1 cellular context compared by ENCODE assay signal in the genomic region with DNA sequence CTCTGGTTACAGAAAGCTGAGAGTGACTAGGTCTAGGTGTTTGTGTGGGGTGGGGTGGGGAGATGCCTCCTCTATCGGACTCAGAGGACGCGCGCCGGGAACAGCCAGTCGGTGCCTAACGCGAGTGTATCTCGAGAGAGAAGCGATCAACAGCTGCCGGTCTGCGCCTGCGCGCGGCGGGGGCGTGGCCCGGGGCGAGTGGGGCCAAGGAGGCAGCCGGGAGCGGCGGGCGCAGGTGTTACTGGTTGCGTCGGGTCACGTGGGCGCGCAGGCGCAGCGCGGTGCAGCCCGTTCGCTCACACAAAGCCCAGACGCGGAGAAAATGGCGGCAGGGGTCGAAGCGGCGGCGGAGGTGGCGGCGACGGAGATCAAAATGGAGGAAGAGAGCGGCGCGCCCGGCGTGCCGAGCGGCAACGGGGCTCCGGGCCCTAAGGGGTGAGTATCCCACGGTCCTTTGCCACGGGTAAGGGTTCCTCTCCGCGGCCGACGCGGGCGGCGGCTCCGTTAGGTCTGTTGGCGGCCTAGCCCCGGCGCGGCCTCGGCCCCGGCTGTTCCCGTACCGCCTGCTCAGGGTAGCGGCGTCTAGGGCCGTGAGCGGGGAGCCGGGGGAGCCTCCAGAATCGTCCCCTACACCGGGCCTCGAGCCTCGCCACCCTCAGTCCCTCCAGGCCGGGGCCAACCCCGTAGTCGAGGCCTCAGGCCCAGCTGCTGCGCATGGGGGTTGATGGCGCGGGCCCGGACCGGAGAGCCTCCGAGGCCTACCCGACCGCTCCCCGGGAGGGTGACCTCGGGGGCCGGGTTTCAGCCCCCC.
TF ChIP-seq lines count a peak whose summit lies in the region.

A gene with protein sequence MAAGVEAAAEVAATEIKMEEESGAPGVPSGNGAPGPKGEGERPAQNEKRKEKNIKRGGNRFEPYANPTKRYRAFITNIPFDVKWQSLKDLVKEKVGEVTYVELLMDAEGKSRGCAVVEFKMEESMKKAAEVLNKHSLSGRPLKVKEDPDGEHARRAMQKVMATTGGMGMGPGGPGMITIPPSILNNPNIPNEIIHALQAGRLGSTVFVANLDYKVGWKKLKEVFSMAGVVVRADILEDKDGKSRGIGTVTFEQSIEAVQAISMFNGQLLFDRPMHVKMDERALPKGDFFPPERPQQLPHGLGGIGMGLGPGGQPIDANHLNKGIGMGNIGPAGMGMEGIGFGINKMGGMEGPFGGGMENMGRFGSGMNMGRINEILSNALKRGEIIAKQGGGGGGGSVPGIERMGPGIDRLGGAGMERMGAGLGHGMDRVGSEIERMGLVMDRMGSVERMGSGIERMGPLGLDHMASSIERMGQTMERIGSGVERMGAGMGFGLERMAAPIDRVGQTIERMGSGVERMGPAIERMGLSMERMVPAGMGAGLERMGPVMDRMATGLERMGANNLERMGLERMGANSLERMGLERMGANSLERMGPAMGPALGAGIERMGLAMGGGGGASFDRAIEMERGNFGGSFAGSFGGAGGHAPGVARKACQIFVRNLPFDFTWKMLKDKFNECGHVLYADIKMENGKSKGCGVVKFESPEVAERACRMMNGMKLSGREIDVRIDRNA (plus strand): TSS at position 299 of the 811 bp plus-strand sequence. CDS start 24 bp downstream, at position 323.

TF ChIP-seq in K562, 482 proteins besides CTCF, POLR2A, EP300 and RAD21 (continued from another document and continues in another):
- TF ChIP-seq, protein P1, sequence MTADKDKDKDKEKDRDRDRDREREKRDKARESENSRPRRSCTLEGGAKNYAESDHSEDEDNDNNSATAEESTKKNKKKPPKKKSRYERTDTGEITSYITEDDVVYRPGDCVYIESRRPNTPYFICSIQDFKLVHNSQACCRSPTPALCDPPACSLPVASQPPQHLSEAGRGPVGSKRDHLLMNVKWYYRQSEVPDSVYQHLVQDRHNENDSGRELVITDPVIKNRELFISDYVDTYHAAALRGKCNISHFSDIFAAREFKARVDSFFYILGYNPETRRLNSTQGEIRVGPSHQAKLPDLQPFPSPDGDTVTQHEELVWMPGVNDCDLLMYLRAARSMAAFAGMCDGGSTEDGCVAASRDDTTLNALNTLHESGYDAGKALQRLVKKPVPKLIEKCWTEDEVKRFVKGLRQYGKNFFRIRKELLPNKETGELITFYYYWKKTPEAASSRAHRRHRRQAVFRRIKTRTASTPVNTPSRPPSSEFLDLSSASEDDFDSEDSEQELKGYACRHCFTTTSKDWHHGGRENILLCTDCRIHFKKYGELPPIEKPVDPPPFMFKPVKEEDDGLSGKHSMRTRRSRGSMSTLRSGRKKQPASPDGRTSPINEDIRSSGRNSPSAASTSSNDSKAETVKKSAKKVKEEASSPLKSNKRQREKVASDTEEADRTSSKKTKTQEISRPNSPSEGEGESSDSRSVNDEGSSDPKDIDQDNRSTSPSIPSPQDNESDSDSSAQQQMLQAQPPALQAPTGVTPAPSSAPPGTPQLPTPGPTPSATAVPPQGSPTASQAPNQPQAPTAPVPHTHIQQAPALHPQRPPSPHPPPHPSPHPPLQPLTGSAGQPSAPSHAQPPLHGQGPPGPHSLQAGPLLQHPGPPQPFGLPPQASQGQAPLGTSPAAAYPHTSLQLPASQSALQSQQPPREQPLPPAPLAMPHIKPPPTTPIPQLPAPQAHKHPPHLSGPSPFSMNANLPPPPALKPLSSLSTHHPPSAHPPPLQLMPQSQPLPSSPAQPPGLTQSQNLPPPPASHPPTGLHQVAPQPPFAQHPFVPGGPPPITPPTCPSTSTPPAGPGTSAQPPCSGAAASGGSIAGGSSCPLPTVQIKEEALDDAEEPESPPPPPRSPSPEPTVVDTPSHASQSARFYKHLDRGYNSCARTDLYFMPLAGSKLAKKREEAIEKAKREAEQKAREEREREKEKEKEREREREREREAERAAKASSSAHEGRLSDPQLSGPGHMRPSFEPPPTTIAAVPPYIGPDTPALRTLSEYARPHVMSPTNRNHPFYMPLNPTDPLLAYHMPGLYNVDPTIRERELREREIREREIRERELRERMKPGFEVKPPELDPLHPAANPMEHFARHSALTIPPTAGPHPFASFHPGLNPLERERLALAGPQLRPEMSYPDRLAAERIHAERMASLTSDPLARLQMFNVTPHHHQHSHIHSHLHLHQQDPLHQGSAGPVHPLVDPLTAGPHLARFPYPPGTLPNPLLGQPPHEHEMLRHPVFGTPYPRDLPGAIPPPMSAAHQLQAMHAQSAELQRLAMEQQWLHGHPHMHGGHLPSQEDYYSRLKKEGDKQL (CRISPR knock-in tag; IDR thresholded peaks at IDR 0.05; ENCODE audit: borderline replicate concordance), result peak; percentile 94; the same call in 1 of the 2 replicates
- TF ChIP-seq THRAP3 (IDR thresholded peaks at IDR 0.05; ENCODE audit: borderline replicate concordance) (no peak), U2AF1 (optimal IDR thresholded peaks at IDR 0.05; ENCODE audit: low read depth, low read length) (peak; percentile 34), HDAC6 (IDR thresholded peaks at IDR 0.05; ENCODE audit: low read depth, low read length) (no peak), BCL6 (CRISPR knock-in tag; IDR thresholded peaks at IDR 0.05) (no peak), ZNF175 (CRISPR knock-in tag; IDR thresholded peaks at IDR 0.05; ENCODE audit: low read depth) (no peak), ZNF445 (CRISPR knock-in tag; IDR thresholded peaks at IDR 0.05; ENCODE audit: low read depth) (no peak), BHLHE40 (IDR thresholded peaks at IDR 0.05; ENCODE audit: low read length) (peak; percentile 79), POLR2G (IDR thresholded peaks at IDR 0.05; ENCODE audit: low read depth, low read length) (peak; percentile 97), GABPB1 (CRISPR knock-in tag; IDR thresholded peaks at IDR 0.05) (peak; percentile 75), SIRT6 (IDR thresholded peaks at IDR 0.05; ENCODE audit: low read depth, low read length) (no peak), ZNF174 (CRISPR knock-in tag; IDR thresholded peaks at IDR 0.05) (no peak), ZNF584 (CRISPR knock-in tag; IDR thresholded peaks at IDR 0.05; ENCODE audit: low read depth) (no peak), ZNF274 (IDR thresholded peaks at IDR 0.05; ENCODE audit: borderline replicate concordance, low read depth, low read length) (no peak), KHSRP (IDR thresholded peaks at IDR 0.05) (no peak), PHB2 (IDR thresholded peaks at IDR 0.05; ENCODE audit: low read depth) (no peak), PHTF2 (CRISPR knock-in tag; IDR thresholded peaks at IDR 0.05) (no peak)
- TF ChIP-seq, protein P2, sequence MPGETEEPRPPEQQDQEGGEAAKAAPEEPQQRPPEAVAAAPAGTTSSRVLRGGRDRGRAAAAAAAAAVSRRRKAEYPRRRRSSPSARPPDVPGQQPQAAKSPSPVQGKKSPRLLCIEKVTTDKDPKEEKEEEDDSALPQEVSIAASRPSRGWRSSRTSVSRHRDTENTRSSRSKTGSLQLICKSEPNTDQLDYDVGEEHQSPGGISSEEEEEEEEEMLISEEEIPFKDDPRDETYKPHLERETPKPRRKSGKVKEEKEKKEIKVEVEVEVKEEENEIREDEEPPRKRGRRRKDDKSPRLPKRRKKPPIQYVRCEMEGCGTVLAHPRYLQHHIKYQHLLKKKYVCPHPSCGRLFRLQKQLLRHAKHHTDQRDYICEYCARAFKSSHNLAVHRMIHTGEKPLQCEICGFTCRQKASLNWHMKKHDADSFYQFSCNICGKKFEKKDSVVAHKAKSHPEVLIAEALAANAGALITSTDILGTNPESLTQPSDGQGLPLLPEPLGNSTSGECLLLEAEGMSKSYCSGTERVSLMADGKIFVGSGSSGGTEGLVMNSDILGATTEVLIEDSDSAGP (CRISPR knock-in tag; IDR thresholded peaks at IDR 0.05), result no peak
- TF ChIP-seq, protein P3, sequence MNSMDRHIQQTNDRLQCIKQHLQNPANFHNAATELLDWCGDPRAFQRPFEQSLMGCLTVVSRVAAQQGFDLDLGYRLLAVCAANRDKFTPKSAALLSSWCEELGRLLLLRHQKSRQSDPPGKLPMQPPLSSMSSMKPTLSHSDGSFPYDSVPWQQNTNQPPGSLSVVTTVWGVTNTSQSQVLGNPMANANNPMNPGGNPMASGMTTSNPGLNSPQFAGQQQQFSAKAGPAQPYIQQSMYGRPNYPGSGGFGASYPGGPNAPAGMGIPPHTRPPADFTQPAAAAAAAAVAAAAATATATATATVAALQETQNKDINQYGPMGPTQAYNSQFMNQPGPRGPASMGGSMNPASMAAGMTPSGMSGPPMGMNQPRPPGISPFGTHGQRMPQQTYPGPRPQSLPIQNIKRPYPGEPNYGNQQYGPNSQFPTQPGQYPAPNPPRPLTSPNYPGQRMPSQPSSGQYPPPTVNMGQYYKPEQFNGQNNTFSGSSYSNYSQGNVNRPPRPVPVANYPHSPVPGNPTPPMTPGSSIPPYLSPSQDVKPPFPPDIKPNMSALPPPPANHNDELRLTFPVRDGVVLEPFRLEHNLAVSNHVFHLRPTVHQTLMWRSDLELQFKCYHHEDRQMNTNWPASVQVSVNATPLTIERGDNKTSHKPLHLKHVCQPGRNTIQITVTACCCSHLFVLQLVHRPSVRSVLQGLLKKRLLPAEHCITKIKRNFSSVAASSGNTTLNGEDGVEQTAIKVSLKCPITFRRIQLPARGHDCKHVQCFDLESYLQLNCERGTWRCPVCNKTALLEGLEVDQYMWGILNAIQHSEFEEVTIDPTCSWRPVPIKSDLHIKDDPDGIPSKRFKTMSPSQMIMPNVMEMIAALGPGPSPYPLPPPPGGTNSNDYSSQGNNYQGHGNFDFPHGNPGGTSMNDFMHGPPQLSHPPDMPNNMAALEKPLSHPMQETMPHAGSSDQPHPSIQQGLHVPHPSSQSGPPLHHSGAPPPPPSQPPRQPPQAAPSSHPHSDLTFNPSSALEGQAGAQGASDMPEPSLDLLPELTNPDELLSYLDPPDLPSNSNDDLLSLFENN (IDR thresholded peaks at IDR 0.05; ENCODE audit: low read depth in 2 of 2, low read length in 2 of 2), result peak in 1 of 2 experiments; percentile 18; a peak in 2 of 4 replicates
- TF ChIP-seq, protein P4, sequence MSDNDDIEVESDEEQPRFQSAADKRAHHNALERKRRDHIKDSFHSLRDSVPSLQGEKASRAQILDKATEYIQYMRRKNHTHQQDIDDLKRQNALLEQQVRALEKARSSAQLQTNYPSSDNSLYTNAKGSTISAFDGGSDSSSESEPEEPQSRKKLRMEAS (CRISPR knock-in tag; IDR thresholded peaks at IDR 0.05), result peak; percentile 95
- TF ChIP-seq, protein P5, sequence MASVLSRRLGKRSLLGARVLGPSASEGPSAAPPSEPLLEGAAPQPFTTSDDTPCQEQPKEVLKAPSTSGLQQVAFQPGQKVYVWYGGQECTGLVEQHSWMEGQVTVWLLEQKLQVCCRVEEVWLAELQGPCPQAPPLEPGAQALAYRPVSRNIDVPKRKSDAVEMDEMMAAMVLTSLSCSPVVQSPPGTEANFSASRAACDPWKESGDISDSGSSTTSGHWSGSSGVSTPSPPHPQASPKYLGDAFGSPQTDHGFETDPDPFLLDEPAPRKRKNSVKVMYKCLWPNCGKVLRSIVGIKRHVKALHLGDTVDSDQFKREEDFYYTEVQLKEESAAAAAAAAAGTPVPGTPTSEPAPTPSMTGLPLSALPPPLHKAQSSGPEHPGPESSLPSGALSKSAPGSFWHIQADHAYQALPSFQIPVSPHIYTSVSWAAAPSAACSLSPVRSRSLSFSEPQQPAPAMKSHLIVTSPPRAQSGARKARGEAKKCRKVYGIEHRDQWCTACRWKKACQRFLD (CRISPR knock-in tag; IDR thresholded peaks at IDR 0.05), result peak; percentile 86
- TF ChIP-seq, protein P6, sequence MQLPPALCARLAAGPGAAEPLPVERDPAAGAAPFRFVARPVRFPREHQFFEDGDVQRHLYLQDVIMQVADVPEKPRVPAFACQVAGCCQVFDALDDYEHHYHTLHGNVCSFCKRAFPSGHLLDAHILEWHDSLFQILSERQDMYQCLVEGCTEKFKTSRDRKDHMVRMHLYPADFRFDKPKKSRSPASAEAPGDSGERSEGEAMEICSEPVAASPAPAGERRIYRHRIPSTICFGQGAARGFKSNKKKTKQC (CRISPR knock-in tag; IDR thresholded peaks at IDR 0.05), result peak; percentile 88
- TF ChIP-seq, protein P7, sequence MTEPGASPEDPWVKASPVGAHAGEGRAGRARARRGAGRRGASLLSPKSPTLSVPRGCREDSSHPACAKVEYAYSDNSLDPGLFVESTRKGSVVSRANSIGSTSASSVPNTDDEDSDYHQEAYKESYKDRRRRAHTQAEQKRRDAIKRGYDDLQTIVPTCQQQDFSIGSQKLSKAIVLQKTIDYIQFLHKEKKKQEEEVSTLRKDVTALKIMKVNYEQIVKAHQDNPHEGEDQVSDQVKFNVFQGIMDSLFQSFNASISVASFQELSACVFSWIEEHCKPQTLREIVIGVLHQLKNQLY (CRISPR knock-in tag; conservative IDR thresholded peaks at IDR 0.05), result no peak
- TF ChIP-seq, protein P8, sequence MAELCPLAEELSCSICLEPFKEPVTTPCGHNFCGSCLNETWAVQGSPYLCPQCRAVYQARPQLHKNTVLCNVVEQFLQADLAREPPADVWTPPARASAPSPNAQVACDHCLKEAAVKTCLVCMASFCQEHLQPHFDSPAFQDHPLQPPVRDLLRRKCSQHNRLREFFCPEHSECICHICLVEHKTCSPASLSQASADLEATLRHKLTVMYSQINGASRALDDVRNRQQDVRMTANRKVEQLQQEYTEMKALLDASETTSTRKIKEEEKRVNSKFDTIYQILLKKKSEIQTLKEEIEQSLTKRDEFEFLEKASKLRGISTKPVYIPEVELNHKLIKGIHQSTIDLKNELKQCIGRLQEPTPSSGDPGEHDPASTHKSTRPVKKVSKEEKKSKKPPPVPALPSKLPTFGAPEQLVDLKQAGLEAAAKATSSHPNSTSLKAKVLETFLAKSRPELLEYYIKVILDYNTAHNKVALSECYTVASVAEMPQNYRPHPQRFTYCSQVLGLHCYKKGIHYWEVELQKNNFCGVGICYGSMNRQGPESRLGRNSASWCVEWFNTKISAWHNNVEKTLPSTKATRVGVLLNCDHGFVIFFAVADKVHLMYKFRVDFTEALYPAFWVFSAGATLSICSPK (IDR thresholded peaks at IDR 0.05; ENCODE audit: borderline replicate concordance), result no peak
- TF ChIP-seq, protein P9, sequence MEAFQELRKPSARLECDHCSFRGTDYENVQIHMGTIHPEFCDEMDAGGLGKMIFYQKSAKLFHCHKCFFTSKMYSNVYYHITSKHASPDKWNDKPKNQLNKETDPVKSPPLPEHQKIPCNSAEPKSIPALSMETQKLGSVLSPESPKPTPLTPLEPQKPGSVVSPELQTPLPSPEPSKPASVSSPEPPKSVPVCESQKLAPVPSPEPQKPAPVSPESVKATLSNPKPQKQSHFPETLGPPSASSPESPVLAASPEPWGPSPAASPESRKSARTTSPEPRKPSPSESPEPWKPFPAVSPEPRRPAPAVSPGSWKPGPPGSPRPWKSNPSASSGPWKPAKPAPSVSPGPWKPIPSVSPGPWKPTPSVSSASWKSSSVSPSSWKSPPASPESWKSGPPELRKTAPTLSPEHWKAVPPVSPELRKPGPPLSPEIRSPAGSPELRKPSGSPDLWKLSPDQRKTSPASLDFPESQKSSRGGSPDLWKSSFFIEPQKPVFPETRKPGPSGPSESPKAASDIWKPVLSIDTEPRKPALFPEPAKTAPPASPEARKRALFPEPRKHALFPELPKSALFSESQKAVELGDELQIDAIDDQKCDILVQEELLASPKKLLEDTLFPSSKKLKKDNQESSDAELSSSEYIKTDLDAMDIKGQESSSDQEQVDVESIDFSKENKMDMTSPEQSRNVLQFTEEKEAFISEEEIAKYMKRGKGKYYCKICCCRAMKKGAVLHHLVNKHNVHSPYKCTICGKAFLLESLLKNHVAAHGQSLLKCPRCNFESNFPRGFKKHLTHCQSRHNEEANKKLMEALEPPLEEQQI (IDR thresholded peaks at IDR 0.05), result no peak
